ENCODE assay signal across 8 cellular contexts in genomic region chr17:59786536-59787319, GRCh38.
DNase-seq lines count a peak whose midpoint lies in the region; ATAC-seq lines count a peak whose summit lies in the region.

No MANE protein-coding gene starts in this region.

- ATAC-seq in GM21786 (IDR thresholded peaks at IDR 0.05; ENCODE audit: unreplicated experiment) = peak; percentile 90

- no peaks in the 10 kb centered on the region for H3K9me3 Mint-ChIP-seq in T-helper 1 cell treated with Interleukin-12 subunit alpha and Interleukin-12 subunit beta and Interleukin-4 antibody, amounts not matched to agents 30 μg/mL and 1 μg/mL, for 36 hours

- no peak overlapping the region for H3K4me3 ChIP-seq in Jurkat, Clone E6-1 (ENCODE audit: low read length)

- peaks cover 19% of the 10 kb centered on the region for H3K36me3 Mint-ChIP-seq in T-helper 1 cell treated with Interleukin-12 subunit alpha and Interleukin-12 subunit beta and Interleukin-4 antibody, amounts not matched to agents 30 μg/mL and 1 μg/mL, for 36 hours (ENCODE audit: low read depth)

- DNase-seq in GM03348 (ENCODE audit: low spot score) (peak; percentile 84), astrocyte of the hippocampus (ENCODE audit: low read depth, low spot score) (peak; percentile 98), iPS-NIHi11 (ENCODE audit: low spot score) (peak; percentile 42), NCI-H1092 (lab: John Stamatoyannopoulos, UW) (no peak)
- peak; percentile 61 for DNase-seq in Jurkat, Clone E6-1 (ENCODE audit: low read depth, low spot score)
- DNase-seq in stimulated activated CD4-positive, alpha-beta T cell treated with anti-CD3 and anti-CD28 coated beads, Interleukin-12 subunit alpha, Interleukin-12 subunit beta, amount 100 ng/mL, for 4 hours = peak; percentile 39

- peak overlapping the region; percentile 95 for H3K27ac Mint-ChIP-seq in T-helper 1 cell treated with Interleukin-12 subunit alpha and Interleukin-12 subunit beta and Interleukin-4 antibody, amounts not matched to agents 30 μg/mL and 1 μg/mL, for 36 hours

- H3K4me3 Mint-ChIP-seq in T-helper 1 cell treated with Interleukin-12 subunit alpha and Interleukin-12 subunit beta and Interleukin-4 antibody, amounts not matched to agents 30 μg/mL and 1 μg/mL, for 36 hours = peak overlapping the region; percentile 84

- H3K27me3 Mint-ChIP-seq in T-helper 1 cell treated with Interleukin-12 subunit alpha and Interleukin-12 subunit beta and Interleukin-4 antibody, amounts not matched to agents 30 μg/mL and 1 μg/mL, for 36 hours (ENCODE audit: low read depth) = no peaks in the 10 kb centered on the region

- H3K4me1 Mint-ChIP-seq in T-helper 1 cell treated with Interleukin-12 subunit alpha and Interleukin-12 subunit beta and Interleukin-4 antibody, amounts not matched to agents 30 μg/mL and 1 μg/mL, for 36 hours (ENCODE audit: low read depth) = peaks cover 49% of the 10 kb centered on the region
